8 cellular contexts compared by ENCODE assay signal in genomic region chr20:35664544-35665206, GRCh38. TPM values are rescaled to one million over a fixed set of nuclear protein-coding genes. Genes with fewer than 3 reads are reported as not detected.
A peak's percentile ranks its signal among the peaks of the same experiment; 100 is the strongest.
DNase-seq lines count a peak whose midpoint lies in the region; ATAC-seq, FAIRE-seq and TF ChIP-seq lines count a peak whose summit lies in the region.

CPNE1 (minus strand) TSS chr20:35664900; CDS start chr20:35632923, 31,977 bp downstream.
RBM12 (minus strand) TSS chr20:35664900; CDS start chr20:35655322, 9,578 bp downstream.

- TF ChIP-seq CTCF in AG09319 (IDR thresholded peaks at IDR 0.05; ENCODE audit: low read depth, low read length) (no peak), keratinocyte (optimal IDR thresholded peaks at IDR 0.05 in 1 of 3, IDR thresholded peaks at IDR 0.05 in 1 of 3, conservative IDR thresholded peaks at IDR 0.05 in 1 of 3; ENCODE audit: extremely low read depth in 1 of 3, insufficient read depth in 2 of 3, low read length in 3 of 3) (no peak)

- peaks cover 4 to 7% of the 10 kb centered on the region in 2 experiments for H3K36me3 ChIP-seq in keratinocyte (ENCODE audit: control insufficient read depth in 2 of 2, extremely low read depth in 1 of 2, insufficient read depth in 2 of 2, low read length in 2 of 2)

- H3K27me3 ChIP-seq in keratinocyte (ENCODE audit: control insufficient read depth, extremely low read depth, insufficient read depth, low read length) = no peaks in the 10 kb centered on the region

- ATAC-seq in GM19035 (IDR thresholded peaks at IDR 0.05; ENCODE audit: unreplicated experiment) = peak; percentile 81
- peak; percentile 86 for ATAC-seq in HG03354 (IDR thresholded peaks at IDR 0.05; ENCODE audit: poor library complexity, severe bottlenecking, unreplicated experiment)

- H3K9me3 ChIP-seq in keratinocyte (ENCODE audit: control insufficient read depth, low read depth, low read length) = no peaks in the 10 kb centered on the region

- dilution Hi-C loops in keratinocyte (cut with MboI; ENCODE audit: extremely low pct_ligation_motif_present, low sequenced_read_pairs) = no loop called here

- peak; percentile 53 for FAIRE-seq in keratinocyte (lab: Jason Lieb, UNC)

- peak; percentile 83 for DNase-seq in AG09319 (ENCODE audit: extremely low read depth, low read depth)
- DNase-seq in NCI-H460 (ENCODE audit: extremely low read depth, low read depth) = peak; percentile 87
- DNase-seq in activated CD4-positive, CD25-positive, alpha-beta regulatory T cell treated with anti-CD3 and anti-CD28 coated beads, Interleukin-2, amount 50 U/mL, for 72 hours = peak; percentile 93
- peak; percentile 92 for DNase-seq in cerebellar cortex (ENCODE audit: low spot score)
- DNase-seq in keratinocyte (ENCODE audit: low read depth, low spot score) = peak; percentile 53
- DNase-seq in stimulated activated CD4-positive, alpha-beta T cell treated with anti-CD3 and anti-CD28 coated beads, Interleukin-12 subunit alpha, Interleukin-12 subunit beta, amount 100 ng/mL, for 48 hours (ENCODE audit: low read depth in 2 of 3, low spot score in 1 of 3) = peak; percentile 88 to 90 (median 90)

- H3K4me1 ChIP-seq in keratinocyte (ENCODE audit: control insufficient read depth, extremely low read depth, insufficient read depth, low read length) = peaks cover 36% of the 10 kb centered on the region

- H3K79me2 ChIP-seq in keratinocyte (ENCODE audit: control insufficient read depth, insufficient read depth, low read length) = peaks cover 51% of the 10 kb centered on the region

- H3K4me2 ChIP-seq in keratinocyte (ENCODE audit: control insufficient read depth, extremely low read depth, insufficient read depth, low read depth, low read length) = peak within 1 kb of the TSS; percentile 99

- H4K20me1 ChIP-seq in keratinocyte (ENCODE audit: control insufficient read depth, extremely low read depth, insufficient read depth, low read length) = peaks cover 24% of the 10 kb centered on the region

- peak within 1 kb of the TSS; percentile 96 for H3K9ac ChIP-seq in keratinocyte (ENCODE audit: control insufficient read depth, extremely low read depth, insufficient read depth, low read length)

- peak within 1 kb of the TSS; percentile 77 to 89 (median 77) for H3K4me3 ChIP-seq in keratinocyte (ENCODE audit: control insufficient read depth in 2 of 3, extremely low read depth in 1 of 3, insufficient read depth in 2 of 3, low read depth in 1 of 3, low read length in 3 of 3)

- peak within 1 kb of the TSS; percentile 92 for H3K27ac ChIP-seq in keratinocyte (ENCODE audit: control insufficient read depth, insufficient read depth, low read length)

- peak within 1 kb of the TSS; percentile 98 for H2AFZ ChIP-seq in keratinocyte (ENCODE audit: control insufficient read depth, low read length)

- no peaks in the 10 kb centered on the region for H3K9me1 ChIP-seq in keratinocyte (ENCODE audit: control insufficient read depth, extremely low read depth, insufficient read depth, low read length)

RNA-seq across cellular contexts. Expression of gene CPNE1, which starts in this region (rescaled TPM):
- 92.2 and 109 TPM in 2 replicates for total RNA-seq in NCI-H460 (2014; rRNA removed; shearing (Covaris generic))
- 123 and 180 TPM in 2 replicates for polyA plus RNA-seq in NCI-H460 (2014; cell fraction: nucleus; rRNA removed)
- polyA plus RNA-seq in keratinocyte = 95.3 to 171 TPM (median 111 TPM) in 3 replicates
- 79.5 TPM for polyA plus RNA-seq in keratinocyte (2011; ENCODE audit: low read depth)
- 77.6 and 105 TPM in 2 replicates for polyA plus RNA-seq in keratinocyte (2011; cell fraction: cytosol; rRNA removed)
- 251 and 299 TPM in 2 replicates for polyA plus RNA-seq in keratinocyte (2011; cell fraction: nucleus; rRNA removed)
- polyA plus RNA-seq in keratinocyte (2012; ENCODE audit: low replicate concordance) = 167 and 182 TPM in 2 replicates
- polyA minus RNA-seq in keratinocyte = 108 to 183 TPM (median 140 TPM) in 3 replicates
- 135 TPM for polyA minus RNA-seq in keratinocyte (2011; cell fraction: cytosol; rRNA and poly(A)+ RNA removed)
- polyA minus RNA-seq in keratinocyte (2011; cell fraction: nucleus; rRNA and poly(A)+ RNA removed) = 94.5 and 110 TPM in 2 replicates

RNA-seq across cellular contexts. Expression of gene RBM12, which starts in this region (rescaled TPM):
- total RNA-seq in NCI-H460 (2014; rRNA removed; shearing (Covaris generic)) = 57.2 and 64.0 TPM in 2 replicates
- polyA plus RNA-seq in NCI-H460 (2014; cell fraction: nucleus; rRNA removed) = 53.3 and 76.6 TPM in 2 replicates
- polyA plus RNA-seq in keratinocyte = 79.6 to 105 TPM (median 98.9 TPM) in 3 replicates
- polyA plus RNA-seq in keratinocyte (2011; ENCODE audit: low read depth) = 25.1 TPM
- 43.4 and 60.6 TPM in 2 replicates for polyA plus RNA-seq in keratinocyte (2011; cell fraction: cytosol; rRNA removed)
- 116 and 136 TPM in 2 replicates for polyA plus RNA-seq in keratinocyte (2011; cell fraction: nucleus; rRNA removed)
- 22.6 and 55.7 TPM in 2 replicates for polyA plus RNA-seq in keratinocyte (2012; ENCODE audit: low replicate concordance)
- polyA minus RNA-seq in keratinocyte = 128 to 175 TPM (median 135 TPM) in 3 replicates
- polyA minus RNA-seq in keratinocyte (2011; cell fraction: cytosol; rRNA and poly(A)+ RNA removed) = 28.8 TPM
- 44.2 and 113 TPM in 2 replicates for polyA minus RNA-seq in keratinocyte (2011; cell fraction: nucleus; rRNA and poly(A)+ RNA removed)

Comparison
In these comparisons a context has a peak if more than half of its experiments do, and no peak if none do; other contexts are left out.
1. Peak in every context shown above with its lines: DNase-seq, ATAC-seq, H3K4me3 ChIP-seq and H3K27ac ChIP-seq.